In genomic region chr5:30453168-30453567, GRCh38 we compare ENCODE assay signal across 33 cellular contexts.
"Had no signal": no experiment of that assay in that cellular context is flagged by ENCODE, and none has a peak within 500 bp of the region (broad histone marks: within the 10 kb centered on the region; RNA-seq: fewer than 3 reads in every experiment).

No MANE protein-coding gene starts in this region.

- H3K27ac ChIP-seq: adrenal gland, ascending aorta, body of pancreas, brain microvascular endothelial cell, breast epithelium, cardiac muscle cell had no signal

- ATAC-seq: activated naive CD4-positive, alpha-beta T cell treated with anti-CD3 and anti-CD28 coated beads, Interleukin-2, amount 50 U/mL, for 72 hours; activated naive CD8-positive, alpha-beta T cell treated with anti-CD3 and anti-CD28 coated beads, Interleukin-2, amount 50 U/mL, for 24 hours; activated T-cell treated with anti-CD3 and anti-CD28 coated beads, Interleukin-2, amount 50 U/mL, for 4 hours; activated T-cell treated with anti-CD3 and anti-CD28 coated beads, Interleukin-2, amount 50 U/mL, for 72 hours; activated T-helper 17 cell treated with anti-CD3 and anti-CD28 coated beads, Interleukin-2, amount 50 U/mL, for 72 hours; body of pancreas had no signal

- FAIRE-seq: astrocyte, bronchial epithelial cell, colon had no signal

- H3K9me3 ChIP-seq: adrenal gland, ascending aorta, body of pancreas, breast epithelium had no signal

- DNase-seq: activated effector memory CD4-positive, alpha-beta T cell treated with anti-CD3 and anti-CD28 coated beads, Interleukin-2, amount 50 U/mL, for 16 hours; activated effector memory CD4-positive, alpha-beta T cell treated with Interleukin-2 at 50 U/mL for 16 hours; activated gamma-delta T cell; activated gamma-delta T cell treated with Interleukin-2 at 50 U/mL for 16 hours; activated naive CD4-positive, alpha-beta T cell; activated naive CD4-positive, alpha-beta T cell treated with anti-CD3 and anti-CD28 coated beads for 36 hours; activated naive CD4-positive, alpha-beta T cell treated with anti-CD3 and anti-CD28 coated beads, Interleukin-2, amount 10 ng/mL, durations not matched to agents 7 days and 5 days; activated naive CD4-positive, alpha-beta T cell treated with anti-CD3 and anti-CD28 coated beads, Interleukin-2, amount 50 U/mL, for 16 hours; activated naive CD4-positive, alpha-beta T cell treated with Interleukin-2 at 50 U/mL for 16 hours; activated naive CD8-positive, alpha-beta T cell treated with anti-CD3 and anti-CD28 coated beads for 36 hours; activated naive CD8-positive, alpha-beta T cell treated with anti-CD3 and anti-CD28 coated beads, Interleukin-2, amount 10 ng/mL, durations not matched to agents 7 days and 5 days; activated naive CD8-positive, alpha-beta T cell treated with anti-CD3 and anti-CD28 coated beads, Interleukin-2, amount 50 U/mL, for 24 hours; activated T-cell treated with anti-CD3 and anti-CD28 coated beads, Interleukin-2, amount 50 U/mL, for 24 hours; activated T-cell treated with anti-CD3 and anti-CD28 coated beads, Interleukin-2, amount 50 U/mL, for 4 hours; activated T-cell treated with anti-CD3 and anti-CD28 coated beads, Interleukin-2, amount 50 U/mL, for 48 hours; activated T-cell treated with anti-CD3 and anti-CD28 coated beads, Interleukin-2, amount 50 U/mL, for 72 hours; adrenal gland; amniotic stem cell; amygdala; aorta; body of pancreas; brain microvascular endothelial cell; caudate nucleus; central memory CD4-positive, alpha-beta T cell; cerebellar nuclear complex had no signal

- H3K4me1 ChIP-seq: adrenal gland, ascending aorta, body of pancreas, breast epithelium had no signal

- H3K36me3 ChIP-seq: adrenal gland, ascending aorta, brain microvascular endothelial cell, breast epithelium, cardiac muscle cell had no signal

- H3K27me3 ChIP-seq: adrenal gland, ascending aorta, body of pancreas, brain microvascular endothelial cell, breast epithelium, cardiac muscle cell had no signal

- H3K4me3 ChIP-seq: adrenal gland, ascending aorta, body of pancreas, breast epithelium, cardiac muscle cell had no signal
